ENCODE assay signal across 15 cellular contexts in the genomic region with DNA sequence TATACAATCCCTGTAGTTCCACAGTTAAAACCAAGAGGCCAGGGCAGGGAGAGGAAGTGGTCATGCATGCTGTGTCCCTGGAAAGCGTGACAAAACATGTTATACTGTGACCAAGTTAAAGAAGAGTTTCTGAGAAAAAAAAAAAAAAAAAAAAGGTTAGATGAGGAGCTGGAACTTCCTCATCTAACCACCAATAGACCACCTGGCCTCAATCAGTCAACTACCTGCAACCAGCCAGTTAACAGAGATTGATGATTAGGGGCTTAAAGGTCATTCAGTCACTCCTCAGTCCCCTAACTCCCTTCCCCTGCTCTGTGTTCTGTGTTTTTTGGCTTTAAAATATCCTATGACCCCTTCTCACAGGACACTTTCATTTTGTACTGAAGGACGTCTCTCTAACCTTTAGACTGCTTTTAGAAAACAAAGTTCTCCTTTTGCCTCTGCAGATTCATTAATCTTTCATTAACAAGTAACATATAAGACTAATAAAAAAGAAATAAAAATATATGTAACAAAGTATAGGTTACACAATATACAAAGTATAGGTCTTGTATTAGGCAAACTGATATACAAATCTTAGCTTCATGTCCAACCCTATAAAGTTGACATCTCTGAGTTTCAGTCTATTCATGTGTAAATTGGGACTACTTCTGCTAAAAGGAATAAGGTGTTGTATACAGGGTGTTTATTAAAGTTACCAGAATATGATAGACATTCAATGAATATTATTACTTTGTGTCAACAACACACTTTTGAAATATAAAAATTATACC.
A peak's percentile ranks its signal among the peaks of the same experiment; 100 is the strongest.
DNase-seq lines count a peak whose midpoint lies in the region; ATAC-seq and FAIRE-seq lines count a peak whose summit lies in the region.
"Had no signal": no experiment of that assay in that cellular context is flagged by ENCODE, and none has a peak within 500 bp of the region (broad histone marks: within the 10 kb centered on the region; RNA-seq: fewer than 3 reads in every experiment).

No MANE protein-coding gene starts in this region.

- DNase-seq in KBM-7: peak; percentile 56
- no peak for DNase-seq in small intestine
- DNase-seq in stimulated activated CD4-positive, alpha-beta T cell treated with anti-CD3 and anti-CD28 coated beads, Interleukin-12 subunit alpha, Interleukin-12 subunit beta, amount 100 ng/mL, for 4 hours: no peak
- DNase-seq in stimulated activated naive B cell treated with anti-CD40 and anti-IgM and Interleukin-4, amounts not matched to agents 10 μg/mL and 1 μg/mL and 100 μg/mL, for 72 hours: no peak
- DNase-seq in NCI-H748 treated with DMSO at 0.1 percent for 48 hours (lab: John Stamatoyannopoulos, UW): no peak
- DNase-seq: activated CD4-positive, alpha-beta T cell treated with anti-CD3 and anti-CD28 coated beads, Interleukin-2, amount 10 ng/mL, durations not matched to agents 24 days and 14 days; anterior cingulate cortex; CD4-positive, alpha-beta T cell had no signal

- in situ Hi-C loops in KBM-7 (cut with MboI; ENCODE audit: low pct_unique_long_range_greater_than_20kb, low sequenced_read_pairs): no loop called here

- no peaks in the 10 kb centered on the region for H3K27me3 Mint-ChIP-seq in stimulated activated naive B cell treated with anti-CD40 and anti-IgM and Interleukin-4, amounts not matched to agents 10 μg/mL and 1 μg/mL and 100 μg/mL, for 72 hours
- H3K27me3 Mint-ChIP-seq: activated T-helper 17 cell treated with anti-CD3 and anti-CD28 coated beads, Interleukin-2, amount 50 U/mL, for 72 hours; CD4-positive, alpha-beta T cell; dendritic cell treated with granulocyte-macrophage colony-stimulating factor and Interleukin-4, amounts not matched to agents 40 ng/mL and 50 ng/mL, for 4 days had no signal

- H3K4me1 ChIP-seq in small intestine (ENCODE audit: control insufficient read depth in 2 of 2, insufficient read depth in 1 of 2, low read depth in 1 of 2, low read length in 1 of 2): no peaks in the 10 kb centered on the region

- FAIRE-seq in small intestine (lab: Jason Lieb, UNC): peak; percentile 64
- FAIRE-seq: G401.6 had no signal

- peaks cover 0 to 6% of the 10 kb centered on the region in 2 donors for H3K4me1 Mint-ChIP-seq in stimulated activated naive B cell treated with anti-CD40 and anti-IgM and Interleukin-4, amounts not matched to agents 10 μg/mL and 1 μg/mL and 100 μg/mL, for 72 hours
- H3K4me1 Mint-ChIP-seq: activated CD4-positive, alpha-beta T cell treated with anti-CD3 and anti-CD28 coated beads, Interleukin-2, amount 10 ng/mL, durations not matched to agents 24 days and 14 days; activated T-helper 17 cell treated with anti-CD3 and anti-CD28 coated beads, Interleukin-2, amount 50 U/mL, for 72 hours had no signal

- H3K9me3 ChIP-seq in small intestine (ENCODE audit: control insufficient read depth, low read depth): no peaks in the 10 kb centered on the region

- no peaks in the 10 kb centered on the region for H3K9me3 Mint-ChIP-seq in stimulated activated naive B cell treated with anti-CD40 and anti-IgM and Interleukin-4, amounts not matched to agents 10 μg/mL and 1 μg/mL and 100 μg/mL, for 72 hours
- H3K9me3 Mint-ChIP-seq: activated CD4-positive, alpha-beta T cell treated with anti-CD3 and anti-CD28 coated beads, Interleukin-2, amount 10 ng/mL, durations not matched to agents 24 days and 14 days; activated T-helper 17 cell treated with anti-CD3 and anti-CD28 coated beads, Interleukin-2, amount 50 U/mL, for 72 hours; CD4-positive, alpha-beta T cell; dendritic cell treated with granulocyte-macrophage colony-stimulating factor and Interleukin-4, amounts not matched to agents 40 ng/mL and 50 ng/mL, for 4 days; T-helper 1 cell treated with Interleukin-12 subunit alpha and Interleukin-12 subunit beta and Interleukin-4 antibody, amounts not matched to agents 30 μg/mL and 1 μg/mL, for 36 hours had no signal

- H3K27ac ChIP-seq in small intestine (ENCODE audit: low read depth in 1 of 2, low read length in 1 of 2): no peak overlapping the region

- no peak overlapping the region for H3K4me3 ChIP-seq in small intestine (ENCODE audit: low read depth in 1 of 2, low read length in 2 of 2)

- ATAC-seq in GM19328 (IDR thresholded peaks at IDR 0.05; ENCODE audit: unreplicated experiment) (peak; percentile 49), HG02798 (IDR thresholded peaks at IDR 0.05; ENCODE audit: poor library complexity, unreplicated experiment) (peak; percentile 57)
- no peak for ATAC-seq in stimulated activated naive B cell treated with anti-CD40 and anti-IgM and Interleukin-4, amounts not matched to agents 10 μg/mL and 1 μg/mL and 100 μg/mL, for 72 hours (replicated peaks)
- ATAC-seq: activated T-helper 17 cell treated with anti-CD3 and anti-CD28 coated beads, Interleukin-2, amount 50 U/mL, for 72 hours; Panc1 had no signal

- no peaks in the 10 kb centered on the region for H3K36me3 Mint-ChIP-seq in stimulated activated naive B cell treated with anti-CD40 and anti-IgM and Interleukin-4, amounts not matched to agents 10 μg/mL and 1 μg/mL and 100 μg/mL, for 72 hours

- H3K36me3 ChIP-seq in small intestine (ENCODE audit: control insufficient read depth in 2 of 2, insufficient read depth in 2 of 2, low read length in 2 of 2): no peaks in the 10 kb centered on the region

- no peak overlapping the region for H3K27ac Mint-ChIP-seq in stimulated activated naive B cell treated with anti-CD40 and anti-IgM and Interleukin-4, amounts not matched to agents 10 μg/mL and 1 μg/mL and 100 μg/mL, for 72 hours
- H3K27ac Mint-ChIP-seq: activated CD4-positive, alpha-beta T cell treated with anti-CD3 and anti-CD28 coated beads, Interleukin-2, amount 10 ng/mL, durations not matched to agents 24 days and 14 days; activated T-helper 17 cell treated with anti-CD3 and anti-CD28 coated beads, Interleukin-2, amount 50 U/mL, for 72 hours; CD4-positive, alpha-beta T cell; dendritic cell treated with granulocyte-macrophage colony-stimulating factor and Interleukin-4, amounts not matched to agents 40 ng/mL and 50 ng/mL, for 4 days; T-helper 1 cell treated with Interleukin-12 subunit alpha and Interleukin-12 subunit beta and Interleukin-4 antibody, amounts not matched to agents 30 μg/mL and 1 μg/mL, for 36 hours had no signal

- no peaks in the 10 kb centered on the region for H3K27me3 ChIP-seq in small intestine (ENCODE audit: control insufficient read depth in 2 of 2, insufficient read depth in 2 of 2, low read length in 2 of 2)

- 23 to 40% (median 40%) methylated on average over 2 of the region's 2 CpGs for WGBS in small intestine, 3 donors

- peak overlapping the region in 1 of 2 donors; percentile 19 for H3K4me3 Mint-ChIP-seq in stimulated activated naive B cell treated with anti-CD40 and anti-IgM and Interleukin-4, amounts not matched to agents 10 μg/mL and 1 μg/mL and 100 μg/mL, for 72 hours
- H3K4me3 Mint-ChIP-seq: activated CD4-positive, alpha-beta T cell treated with anti-CD3 and anti-CD28 coated beads, Interleukin-2, amount 10 ng/mL, durations not matched to agents 24 days and 14 days; activated T-helper 17 cell treated with anti-CD3 and anti-CD28 coated beads, Interleukin-2, amount 50 U/mL, for 72 hours; CD4-positive, alpha-beta T cell; dendritic cell treated with granulocyte-macrophage colony-stimulating factor and Interleukin-4, amounts not matched to agents 40 ng/mL and 50 ng/mL, for 4 days; T-helper 1 cell treated with Interleukin-12 subunit alpha and Interleukin-12 subunit beta and Interleukin-4 antibody, amounts not matched to agents 30 μg/mL and 1 μg/mL, for 36 hours had no signal

Comparison
In these comparisons a context has a peak if more than half of its experiments do, and no peak if none do; other contexts are left out.
1. ATAC-seq: peak in GM19328 (single experiment) and HG02798 (single experiment); none in stimulated activated naive B cell treated with anti-CD40 and anti-IgM and Interleukin-4, amounts not matched to agents 10 μg/mL and 1 μg/mL and 100 μg/mL, for 72 hours (0 of 2).